In the genomic region with DNA sequence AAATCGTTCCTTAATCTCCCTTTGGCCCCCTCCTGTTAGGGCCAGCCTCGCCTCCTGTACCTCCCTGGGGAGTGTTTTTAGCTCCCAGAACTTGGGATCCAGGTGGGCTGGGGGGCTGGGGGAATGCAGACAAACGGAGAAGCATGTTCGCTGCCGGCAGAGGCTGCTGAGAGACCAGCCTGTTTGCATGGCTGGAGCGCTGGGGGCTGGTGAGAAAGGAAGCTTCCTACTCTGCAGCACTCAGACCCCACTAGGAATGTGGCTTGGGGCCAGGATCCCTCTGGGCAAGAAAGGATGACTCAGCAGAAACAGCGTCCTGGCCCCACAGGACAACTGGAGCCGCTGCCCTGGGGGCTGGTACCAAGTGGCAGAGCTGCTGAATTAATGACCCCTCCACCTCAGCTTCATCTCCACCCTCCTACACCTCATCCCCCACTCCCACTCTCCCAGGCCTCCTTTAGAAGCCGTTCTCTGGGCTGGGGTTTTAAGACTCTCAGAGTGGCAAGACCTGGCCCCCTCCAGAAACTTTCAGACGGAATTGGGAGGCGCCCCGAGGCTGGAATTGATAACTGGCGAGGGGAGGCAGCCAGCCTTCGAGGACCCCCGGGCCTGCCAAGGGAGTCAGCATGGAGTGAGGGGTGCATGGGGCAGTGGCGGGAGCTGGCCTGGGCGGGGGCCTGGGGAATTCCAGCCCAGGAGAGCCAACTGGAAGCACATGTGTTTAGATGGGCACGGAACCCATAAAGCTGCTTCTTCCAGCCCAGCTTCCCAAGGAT, we compare ENCODE assay signal across 8 cellular contexts. TPM values are rescaled to one million over a fixed set of nuclear protein-coding genes. Genes with fewer than 3 reads are reported as not detected.
A peak's percentile ranks its signal among the peaks of the same experiment; 100 is the strongest.
DNase-seq lines count a peak whose midpoint lies in the region; ATAC-seq and TF ChIP-seq lines count a peak whose summit lies in the region.

No MANE protein-coding gene starts in this region.

- 47% methylated on average over 10 of the region's 18 CpGs for WGBS in esophagus muscularis mucosa

- H3K4me2 ChIP-seq in Karpas-422 (ENCODE audit: low read depth, low read length, poor library complexity, severe bottlenecking) = no peak overlapping the region

- H3K9me3 ChIP-seq in T-helper 17 cell (ENCODE audit: control insufficient read depth, low read length, poor library complexity, severe bottlenecking) (no peaks in the 10 kb centered on the region), esophagus muscularis mucosa (no peaks in the 10 kb centered on the region), Karpas-422 (ENCODE audit: low read length) (no peaks in the 10 kb centered on the region)
- no peaks in the 10 kb centered on the region for H3K9me3 ChIP-seq in CD8-positive, alpha-beta memory T cell (ENCODE audit: low read length)

- POLR2A ChIA-PET in CD8-positive, alpha-beta memory T cell (lab: Charles Lee) = no interaction called here

- H4K20me1 ChIP-seq in Karpas-422 (ENCODE audit: insufficient read depth, low read depth, low read length) = no peaks in the 10 kb centered on the region; the same call in 1 of the 2 replicates

- peaks cover 43% of the 10 kb centered on the region for H3K4me1 Mint-ChIP-seq in T-helper 17 cell
- peaks cover 55 to 84% (median 60%) of the 10 kb centered on the region in 3 donors for H3K4me1 Mint-ChIP-seq in CD8-positive, alpha-beta memory T cell

- H3K27ac ChIP-seq in esophagus muscularis mucosa (replicated peaks in 1 of 4) (peak overlapping the region; percentile 39 to 57 (median 44)), Karpas-422 (ENCODE audit: low read length) (no peak overlapping the region)
- no peak overlapping the region for H3K27ac ChIP-seq in CD8-positive, alpha-beta memory T cell (ENCODE audit: low read depth, low read length)

- H3K27ac Mint-ChIP-seq in T-helper 17 cell = peak overlapping the region; percentile 87
- peak overlapping the region in 2 of 8 donors; percentile 51 to 86 for H3K27ac Mint-ChIP-seq in CD8-positive, alpha-beta memory T cell

- no peak overlapping the region for H3K9ac ChIP-seq in Karpas-422 (ENCODE audit: low read length)

- H3K27me3 Mint-ChIP-seq in T-helper 17 cell = no peaks in the 10 kb centered on the region
- no peaks in the 10 kb centered on the region for H3K27me3 Mint-ChIP-seq in CD8-positive, alpha-beta memory T cell

- ATAC-seq in T-helper 17 cell (no peak), HG02852 (IDR thresholded peaks at IDR 0.05; ENCODE audit: unreplicated experiment) (no peak)

- no peaks in the 10 kb centered on the region for H3K27me3 ChIP-seq in esophagus muscularis mucosa
- H3K27me3 ChIP-seq in CD8-positive, alpha-beta memory T cell (ENCODE audit: insufficient read depth, low read length, poor library complexity, severe bottlenecking) = no peaks in the 10 kb centered on the region
- no peaks in the 10 kb centered on the region for H3K27me3 ChIP-seq in Karpas-422 (ENCODE audit: low read length)

- TF ChIP-seq POLR2A in esophagus muscularis mucosa (IDR thresholded peaks at IDR 0.05; ENCODE audit: low read depth) = no peak

- H3K4me3 Mint-ChIP-seq in T-helper 17 cell = no peak overlapping the region
- H3K4me3 Mint-ChIP-seq in CD8-positive, alpha-beta memory T cell = peak overlapping the region in 1 of 7 donors; percentile 32

- peaks cover 4% of the 10 kb centered on the region for H3K36me3 Mint-ChIP-seq in T-helper 17 cell (ENCODE audit: low read depth)
- no peaks in the 10 kb centered on the region for H3K36me3 Mint-ChIP-seq in CD8-positive, alpha-beta memory T cell

- H3K9me2 ChIP-seq in Karpas-422 (replicated peaks; ENCODE audit: insufficient read depth, low read length) = no peaks in the 10 kb centered on the region

- H3K4me1 ChIP-seq in esophagus muscularis mucosa (peaks cover 62 to 72% (median 64%) of the 10 kb centered on the region in 4 donors), Karpas-422 (ENCODE audit: low read length) (no peaks in the 10 kb centered on the region)
- peaks cover 74% of the 10 kb centered on the region for H3K4me1 ChIP-seq in CD8-positive, alpha-beta memory T cell (ENCODE audit: insufficient read depth, low read length)

- H3K9me3 Mint-ChIP-seq in CD8-positive, alpha-beta memory T cell = no peaks in the 10 kb centered on the region

- TF ChIP-seq EP300 in esophagus muscularis mucosa (IDR thresholded peaks at IDR 0.05) = no peak

- intact Hi-C loops in esophagus muscularis mucosa (cut with DNase I) = no loop called here

- CTCF ChIA-PET in CD8-positive, alpha-beta memory T cell (lab: Charles Lee) = interaction anchor here (1.3 to 27.0 kb wide), 6 partner anchors 9 to 246 kb away, joined by 4 to 520 read pairs (median 22); partner anchors contain the start of gene AHCYL1

- H3K36me3 ChIP-seq in esophagus muscularis mucosa = no peaks in the 10 kb centered on the region
- no peaks in the 10 kb centered on the region for H3K36me3 ChIP-seq in CD8-positive, alpha-beta memory T cell (ENCODE audit: insufficient read depth, low read length)
- H3K36me3 ChIP-seq in Karpas-422 (ENCODE audit: insufficient read depth, low read length) = no peaks in the 10 kb centered on the region

- no peaks in the 10 kb centered on the region for H3K79me2 ChIP-seq in Karpas-422 (ENCODE audit: low read length)

- DNase-seq in AG09309 (ENCODE audit: low read depth) (peak; percentile 73), HCEC 1CT (peak; percentile 76), T-helper 17 cell (peak in 2 of 3 donors; percentile 6 to 10), esophagus muscularis mucosa (ENCODE audit: extremely low spot score) (no peak), mucosa of gallbladder (ENCODE audit: low spot score) (peak; percentile 68), Karpas-422 (no peak)
- no peak for DNase-seq in CD8-positive, alpha-beta memory T cell

- TF ChIP-seq CTCF in AG09309 (IDR thresholded peaks at IDR 0.05; ENCODE audit: control insufficient read depth, insufficient read depth, low read depth, low read length, missing control alignments) (peak; percentile 76), esophagus muscularis mucosa (IDR thresholded peaks at IDR 0.05) (peak; percentile 29 to 35 (median 32))

- no peak overlapping the region for H2AFZ ChIP-seq in Karpas-422 (ENCODE audit: low read length)

- H3K4me3 ChIP-seq in AG09309 (ENCODE audit: control insufficient read depth, low read depth, low read length) = no peak overlapping the region
- no peak overlapping the region for H3K4me3 ChIP-seq in esophagus muscularis mucosa
- H3K4me3 ChIP-seq in CD8-positive, alpha-beta memory T cell (ENCODE audit: low read length) = no peak overlapping the region
- no peak overlapping the region for H3K4me3 ChIP-seq in Karpas-422 (ENCODE audit: low read length)

RNA-seq across cellular contexts. Expression of gene EPS8L3, which starts 28.5 kb away (rescaled TPM):
- total RNA-seq in T-helper 17 cell (not detected), esophagus muscularis mucosa (under 1 TPM in 1 of 4 donors, not detected in 3; 0.52 TPM), mucosa of gallbladder (459 TPM)
- total RNA-seq in CD8-positive, alpha-beta memory T cell = not detected
- not detected for polyA plus RNA-seq in CD8-positive, alpha-beta memory T cell
- total RNA-seq in Karpas-422 (2014; rRNA removed; shearing (Covaris generic); ENCODE audit: low replicate concordance) = not detected in 2 replicates

RNA-seq across cellular contexts. Expression of gene GSTM3, which starts 51.4 kb away (rescaled TPM):
- 1 to 10 TPM; 5.6 to 7.8 TPM for total RNA-seq in T-helper 17 cell
- 100 to 1,000 TPM in 1 of 4 donors, 10 to 100 TPM in 3; 64.6 to 111 (median 76.9) TPM for total RNA-seq in esophagus muscularis mucosa
- total RNA-seq in mucosa of gallbladder = 40.6 TPM
- total RNA-seq in CD8-positive, alpha-beta memory T cell = 1 to 10 TPM; 7.2 to 7.5 TPM
- 23.1 TPM for polyA plus RNA-seq in CD8-positive, alpha-beta memory T cell
- total RNA-seq in Karpas-422 (2014; rRNA removed; shearing (Covaris generic); ENCODE audit: low replicate concordance) = not detected in 2 replicates

Comparison
In these comparisons a context has a peak if more than half of its experiments do, and no peak if none do; other contexts are left out.
1. DNase-seq: peak in AG09309 (single experiment), HCEC 1CT (single experiment), T-helper 17 cell (2 of 3) and mucosa of gallbladder (single experiment); none in esophagus muscularis mucosa (single experiment), CD8-positive, alpha-beta memory T cell (0 of 5) and Karpas-422 (single experiment).
2. H3K27ac ChIP-seq: peak in esophagus muscularis mucosa (4 of 4); none in CD8-positive, alpha-beta memory T cell (single experiment) and Karpas-422 (single experiment).
3. RNA of gene EPS8L3, which starts 28.5 kb away (total RNA-seq): 459 TPM in mucosa of gallbladder (single experiment); not detected in T-helper 17 cell, 0.52 TPM in esophagus muscularis mucosa, not detected in CD8-positive, alpha-beta memory T cell and not detected in Karpas-422; every median in the first group is over 100 times any median in the second.